8 cellular contexts compared by ENCODE assay signal in genomic region chr2:121649402-121649651, GRCh38. TPM values are rescaled to one million over a fixed set of nuclear protein-coding genes. Genes with fewer than 3 reads are reported as not detected.
A peak's percentile ranks its signal among the peaks of the same experiment; 100 is the strongest.
DNase-seq lines count a peak whose midpoint lies in the region; ATAC-seq and TF ChIP-seq lines count a peak whose summit lies in the region.

CLASP1 (minus strand) TSS chr2:121649462; CDS start chr2:121605895, 43,567 bp downstream.

- H3K36me3 ChIP-seq in stomach: no peaks in the 10 kb centered on the region

- peak within 1 kb of the TSS; percentile 93 to 99 (median 96) for H3K4me3 Mint-ChIP-seq in nephron

- H3K27ac ChIP-seq in stomach: peak within 1 kb of the TSS; percentile 90 to 97 (median 96)

- 0 to 1% (median 0%) methylated on average over 19 to 20 of the region's 20 CpGs for WGBS in stomach, 5 donors

- H3K9me3 ChIP-seq in stomach: no peaks in the 10 kb centered on the region

- DNase-seq in DMS79 (lab: John Stamatoyannopoulos, UW): peak; percentile 98
- DNase-seq in LHCN-M2 (ENCODE audit: low read depth): peak; percentile 98
- peak; percentile 92 for DNase-seq in SHP77 treated with DMSO at 0.1 percent for 48 hours (lab: John Stamatoyannopoulos, UW)
- DNase-seq in activated gamma-delta T cell (lab: John Stamatoyannopoulos, UW): peak; percentile 95
- DNase-seq in fibroblast of the aortic adventitia (ENCODE audit: low read depth): peak; percentile 97
- peak; percentile 96 for DNase-seq in stomach

- peak within 1 kb of the TSS; percentile 99 to 100 (median 100) for H3K27ac Mint-ChIP-seq in nephron

- H3K27me3 ChIP-seq in stomach: no peaks in the 10 kb centered on the region

- TF ChIP-seq POLR2A in stomach (IDR thresholded peaks at IDR 0.05): peak in 1 of 4 donors; percentile 27

- peaks cover 22 to 70% (median 45%) of the 10 kb centered on the region in 4 donors for H3K4me1 ChIP-seq in stomach

- intact Hi-C loops in stomach (cut with DNase I; ENCODE audit: low total_unique reads): no loop called here

- peak within 1 kb of the TSS; percentile 90 for H3K4me3 ChIP-seq in fibroblast of the aortic adventitia (ENCODE audit: low read depth, low read length)
- H3K4me3 ChIP-seq in stomach: peak within 1 kb of the TSS; percentile 76 to 96 (median 92)

- no peaks in the 10 kb centered on the region for H3K27me3 Mint-ChIP-seq in nephron (ENCODE audit: low read depth)

- peak; percentile 85 for ATAC-seq in GM21825 (IDR thresholded peaks at IDR 0.05; ENCODE audit: unreplicated experiment)

- no peaks in the 10 kb centered on the region for H3K9me3 Mint-ChIP-seq in nephron

- no peak for TF ChIP-seq EP300 in stomach (IDR thresholded peaks at IDR 0.05)

- H3K4me1 Mint-ChIP-seq in nephron: peaks cover 37% of the 10 kb centered on the region

- H3K36me3 Mint-ChIP-seq in nephron (ENCODE audit: low read depth): peaks cover 3% of the 10 kb centered on the region

- no peak for TF ChIP-seq CTCF in fibroblast of the aortic adventitia (IDR thresholded peaks at IDR 0.05; ENCODE audit: insufficient read depth, low read length)
- no peak for TF ChIP-seq CTCF in nephron (IDR thresholded peaks at IDR 0.05; ENCODE audit: unreplicated experiment in 3 of 3)
- no peak for TF ChIP-seq CTCF in stomach (IDR thresholded peaks at IDR 0.05)

RNA-seq across cellular contexts. Expression of gene CLASP1, which starts in this region (rescaled TPM):
- total RNA-seq in LHCN-M2 (2014; rRNA removed) (30.5 and 42.9 TPM in 2 replicates), fibroblast of the aortic adventitia (ENCODE audit: low replicate concordance) (45.6 and 49.8 TPM in 2 replicates), stomach (100 to 1,000 TPM in 2 of 5 donors, 10 to 100 TPM in 2, 1 to 10 TPM in 1; 8.1 to 188 (median 37.8) TPM)
- 15.3 TPM for polyA plus RNA-seq in LHCN-M2 (2012)
- polyA plus RNA-seq in stomach: 10 to 100 TPM in 1 of 3 donors, 1 to 10 TPM in 2; 5.7 to 13.0 (median 6.4) TPM

Comparison
In these comparisons a context has a peak if more than half of its experiments do, and no peak if none do; other contexts are left out.
1. Peak in every context shown above with its lines: DNase-seq, ATAC-seq, H3K4me3 ChIP-seq and H3K27ac ChIP-seq.